Comparison of ENCODE assay signal across 9 cellular contexts in genomic region chr6:4253604-4254211, GRCh38.
A peak's percentile ranks its signal among the peaks of the same experiment; 100 is the strongest.
DNase-seq lines count a peak whose midpoint lies in the region; ATAC-seq, FAIRE-seq and TF ChIP-seq lines count a peak whose summit lies in the region.
"Had no signal": no experiment of that assay in that cellular context is flagged by ENCODE, and none has a peak within 500 bp of the region (broad histone marks: within the 10 kb centered on the region; RNA-seq: fewer than 3 reads in every experiment).

No MANE protein-coding gene starts in this region.

- no peak for FAIRE-seq in RCC 7860 (lab: Jason Lieb, UNC)

- POLR2A ChIA-PET in AG04450 (lab: Yijun Ruan, JAX), result interaction anchor here (0.5 kb wide), 1 partner anchor 27 kb away, joined by 6 read pairs; no protein-coding TSS in a partner anchor

- H3K4me1 Mint-ChIP-seq in natural killer cell treated with Interleukin-12 subunit alpha and Interleukin-12 subunit beta and Interleukin-15 and Interleukin-18, amount 100 ng/mL, for 72 hours (ENCODE audit: low read depth in 2 of 2), result no peaks in the 10 kb centered on the region

- no peaks in the 10 kb centered on the region for H3K9me3 Mint-ChIP-seq in natural killer cell treated with Interleukin-12 subunit alpha and Interleukin-12 subunit beta and Interleukin-15 and Interleukin-18, amount 100 ng/mL, for 72 hours
- H3K9me3 Mint-ChIP-seq: brain had no signal

- CTCF ChIA-PET in AG04450 (lab: Charles Lee), result interaction anchor here (0.6 to 2.6 kb wide), 21 partner anchors 8 to 620 kb away, joined by 3 to 13 read pairs (median 4); no protein-coding TSS in a partner anchor

- no peak for ATAC-seq in GM18907 (IDR thresholded peaks at IDR 0.05; ENCODE audit: unreplicated experiment)
- ATAC-seq in natural killer cell treated with Interleukin-12 subunit alpha and Interleukin-12 subunit beta and Interleukin-15 and Interleukin-18, amount 100 ng/mL, for 72 hours, result no peak

- H3K4me3 ChIP-seq in AG04450 (ENCODE audit: low read depth, low read length) (peak overlapping the region; percentile 14; the same call in 1 of the 2 replicates), mesodermal cell (ENCODE audit: extremely low read depth, insufficient read depth, low read length, poor library complexity, severe bottlenecking) (no peak overlapping the region)

- peaks cover 23% of the 10 kb centered on the region for H3K4me1 ChIP-seq in mesodermal cell (ENCODE audit: control insufficient read depth, insufficient read depth, low read length, poor library complexity, severe bottlenecking)

- H3K4me3 Mint-ChIP-seq in natural killer cell treated with Interleukin-12 subunit alpha and Interleukin-12 subunit beta and Interleukin-15 and Interleukin-18, amount 100 ng/mL, for 72 hours, result no peak overlapping the region

- H3K36me3 Mint-ChIP-seq in natural killer cell treated with Interleukin-12 subunit alpha and Interleukin-12 subunit beta and Interleukin-15 and Interleukin-18, amount 100 ng/mL, for 72 hours, result no peaks in the 10 kb centered on the region
- H3K36me3 Mint-ChIP-seq: brain had no signal

- H3K27me3 ChIP-seq in AG04450 (ENCODE audit: control insufficient read depth, insufficient read depth, low read length), result no peaks in the 10 kb centered on the region

- TF ChIP-seq CTCF in AG04450 (IDR thresholded peaks at IDR 0.05; ENCODE audit: low read depth, low read length), result peak; percentile 76
- peak; percentile 44 for TF ChIP-seq CTCF in LNCAP (IDR thresholded peaks at IDR 0.05)

- no peaks in the 10 kb centered on the region for H3K36me3 ChIP-seq in mesodermal cell (ENCODE audit: control insufficient read depth, insufficient read depth, low read length)

- H3K27me3 Mint-ChIP-seq in natural killer cell treated with Interleukin-12 subunit alpha and Interleukin-12 subunit beta and Interleukin-15 and Interleukin-18, amount 100 ng/mL, for 72 hours, result peaks cover 17 to 23% of the 10 kb centered on the region in 2 donors

- no peak overlapping the region for H3K27ac Mint-ChIP-seq in natural killer cell treated with Interleukin-12 subunit alpha and Interleukin-12 subunit beta and Interleukin-15 and Interleukin-18, amount 100 ng/mL, for 72 hours

- 81 to 83% methylated on average over 4 to 5 of the region's 5 CpGs for WGBS in mesodermal cell (ENCODE audit: insufficient coverage in 2 of 2), 2 experiments

- DNase-seq in AG04450 (ENCODE audit: low read depth, low spot score) (peak; percentile 63), dermis blood vessel endothelial cell (peak; percentile 91), RCC 7860 (ENCODE audit: low spot score) (no peak), NCI-H446 treated with DMSO at 0.1 percent for 48 hours (lab: John Stamatoyannopoulos, UW) (no peak)
- no peak for DNase-seq in natural killer cell treated with Interleukin-12 subunit alpha and Interleukin-12 subunit beta and Interleukin-15 and Interleukin-18, amount 100 ng/mL, for 72 hours (ENCODE audit: low spot score)

- no peaks in the 10 kb centered on the region for H3K9me3 ChIP-seq in AG04450 (ENCODE audit: control insufficient read depth, insufficient read depth, low read length)
- H3K9me3 ChIP-seq in mesodermal cell (ENCODE audit: control insufficient read depth, low read length), result peaks cover 3% of the 10 kb centered on the region

- no peak overlapping the region for H3K27ac ChIP-seq in AG04450 (ENCODE audit: low read depth, low read length)
- peak overlapping the region; percentile 85 for H3K27ac ChIP-seq in mesodermal cell (ENCODE audit: low read depth, low read length, severe bottlenecking)

Comparison
In these comparisons a context has a peak if more than half of its experiments do, and no peak if none do; other contexts are left out.
1. DNase-seq: peak in AG04450 (single experiment) and dermis blood vessel endothelial cell (single experiment); none in RCC 7860 (single experiment), natural killer cell treated with Interleukin-12 subunit alpha and Interleukin-12 subunit beta and Interleukin-15 and Interleukin-18, amount 100 ng/mL, for 72 hours (single experiment) and NCI-H446 treated with DMSO at 0.1 percent for 48 hours (single experiment).